Comparison of ENCODE assay signal across 10 cellular contexts in genomic region chr2:233399306-233400225, GRCh38. TPM values are rescaled to one million over a fixed set of nuclear protein-coding genes. Genes with fewer than 3 reads are reported as not detected.
A peak's percentile ranks its signal among the peaks of the same experiment; 100 is the strongest.
DNase-seq lines count a peak whose midpoint lies in the region; ATAC-seq, FAIRE-seq and TF ChIP-seq lines count a peak whose summit lies in the region.
"Had no signal": no experiment of that assay in that cellular context is flagged by ENCODE, and none has a peak within 500 bp of the region (broad histone marks: within the 10 kb centered on the region; RNA-seq: fewer than 3 reads in every experiment).

No MANE protein-coding gene starts in this region.

- H3K56ac ChIP-seq in mesendoderm (ENCODE audit: low read length), result peak overlapping the region; percentile 68

- CTCF ChIA-PET in A549 (lab: Yijun Ruan, JAX), result interaction anchor here (0.6 to 13.7 kb wide), 7 partner anchors 12 to 433 kb away, joined by 3 to 166 read pairs (median 5); no protein-coding TSS in a partner anchor

- no peak for TF ChIP-seq CTCF in A549 (IDR thresholded peaks at IDR 0.05)
- TF ChIP-seq CTCF in upper lobe of left lung (IDR thresholded peaks at IDR 0.05), result no peak

- H4K8ac ChIP-seq in mesendoderm (ENCODE audit: low read depth, low read length), result no peak overlapping the region

- H3K36me3 ChIP-seq in mesendoderm (ENCODE audit: control insufficient read depth, insufficient read depth, low read length), result no peaks in the 10 kb centered on the region
- peaks cover 21% of the 10 kb centered on the region for H3K36me3 ChIP-seq in SJCRH30
- peaks cover 0 to 24% (median 9%) of the 10 kb centered on the region in 4 donors for H3K36me3 ChIP-seq in upper lobe of left lung
- H3K36me3 ChIP-seq: cardiac muscle cell had no signal

- no peak overlapping the region for H2AK5ac ChIP-seq in mesendoderm (ENCODE audit: low read length)

- H3K9me3 ChIP-seq in A549 (no peaks in the 10 kb centered on the region), SJCRH30 (replicated peaks) (no peaks in the 10 kb centered on the region), upper lobe of left lung (no peaks in the 10 kb centered on the region)
- H3K9me3 ChIP-seq: gastroesophageal sphincter had no signal

- H3K4me3 ChIP-seq in A549, result no peak overlapping the region
- H3K4me3 ChIP-seq in mesendoderm (ENCODE audit: low read length), result no peak overlapping the region
- no peak overlapping the region for H3K4me3 ChIP-seq in SJCRH30
- no peak overlapping the region for H3K4me3 ChIP-seq in upper lobe of left lung
- H3K4me3 ChIP-seq: cardiac muscle cell, gastroesophageal sphincter had no signal

- no peak overlapping the region for H3K18ac ChIP-seq in mesendoderm (ENCODE audit: low read length)

- H3K4me2 ChIP-seq in A549 (peak overlapping the region; percentile 35; the same call in 2 of the 3 replicates), mesendoderm (ENCODE audit: low read length) (no peak overlapping the region)

- TF ChIP-seq EP300 in A549 (IDR thresholded peaks at IDR 0.05) (no peak), Ishikawa (IDR thresholded peaks at IDR 0.05; ENCODE audit: borderline replicate concordance) (peak; percentile 48; the same call in 1 of the 2 replicates), upper lobe of left lung (IDR thresholded peaks at IDR 0.05) (no peak)

- no peak overlapping the region for H3K4ac ChIP-seq in mesendoderm (ENCODE audit: low read depth, low read length)

- H4K5ac ChIP-seq in mesendoderm (ENCODE audit: low read length), result no peak overlapping the region

- TF ChIP-seq RAD21 in A549 (conservative IDR thresholded peaks at IDR 0.05 in 1 of 2, IDR thresholded peaks at IDR 0.05 in 1 of 2) (no peak), Ishikawa (IDR thresholded peaks at IDR 0.05; ENCODE audit: low read depth) (no peak)

- DNase-seq in A549 (ENCODE audit: low read depth in 1 of 2, low spot score in 1 of 2) (no peak), mesendoderm (peak; percentile 65), SJCRH30 (no peak), upper lobe of left lung (no peak)
- peak; percentile 71 for DNase-seq in activated CD8-positive, alpha-beta memory T cell treated with anti-CD3 and anti-CD28 coated beads, Interleukin-2, amount 50 U/mL, for 48 hours

- no peak for FAIRE-seq in A549 (lab: Jason Lieb, UNC)

- 66% methylated on average over 7 of the region's 8 CpGs for WGBS in A549 (ENCODE audit: missing lambda C conversion rate)
- no CpG with 5 or more reads among the region's 8 CpGs for WGBS in mesendoderm (ENCODE audit: extremely low coverage, insufficient coverage, low lambda C conversion rate)
- 71 to 79% methylated on average over 7 to 8 of the region's 8 CpGs for WGBS in upper lobe of left lung, 2 donors

- H3K79me1 ChIP-seq in mesendoderm (ENCODE audit: low read length), result peaks cover under 1% of the 10 kb centered on the region

- H2BK120ac ChIP-seq in mesendoderm (ENCODE audit: low read depth, low read length), result no peak overlapping the region

- H2BK15ac ChIP-seq in mesendoderm (replicated peaks; ENCODE audit: low read depth), result no peak overlapping the region

- ATAC-seq in A549 (peak; percentile 71 to 73; a peak in 5 of 6 replicates), HG02798 (IDR thresholded peaks at IDR 0.05; ENCODE audit: poor library complexity, unreplicated experiment) (no peak), upper lobe of left lung (ENCODE audit: low FRiP score in 2 of 2) (no peak), HG03354 (IDR thresholded peaks at IDR 0.05; ENCODE audit: poor library complexity, severe bottlenecking, unreplicated experiment) (no peak)
- ATAC-seq: gastroesophageal sphincter had no signal

- TF ChIP-seq POLR2A in A549 (IDR thresholded peaks at IDR 0.05; ENCODE audit: low read length), result no peak
- no peak for TF ChIP-seq POLR2A in upper lobe of left lung (IDR thresholded peaks at IDR 0.05)

- POLR2A ChIA-PET in A549 (lab: Yijun Ruan, JAX), result no interaction called here

- H2BK5ac ChIP-seq in mesendoderm (ENCODE audit: low read length), result peak overlapping the region; percentile 54

- H3K4me1 ChIP-seq in A549, result peaks cover 65% of the 10 kb centered on the region
- H3K4me1 ChIP-seq in mesendoderm (ENCODE audit: control insufficient read depth, low read depth, low read length), result peaks cover 2% of the 10 kb centered on the region
- H3K4me1 ChIP-seq in SJCRH30, result no peaks in the 10 kb centered on the region
- peaks cover 0 to 3% (median 0%) of the 10 kb centered on the region in 4 donors for H3K4me1 ChIP-seq in upper lobe of left lung
- H3K4me1 ChIP-seq: gastroesophageal sphincter had no signal

- no peak overlapping the region for H3K9ac ChIP-seq in mesendoderm (ENCODE audit: low read length)

- H3K23ac ChIP-seq in mesendoderm (ENCODE audit: low read length), result no peak overlapping the region

- peak overlapping the region; percentile 57 to 78; a peak in 5 of 6 replicates for H3K27ac ChIP-seq in A549
- no peak overlapping the region for H3K27ac ChIP-seq in mesendoderm (ENCODE audit: low read depth, low read length)
- H3K27ac ChIP-seq in SJCRH30, result no peak overlapping the region
- no peak overlapping the region for H3K27ac ChIP-seq in upper lobe of left lung
- H3K27ac ChIP-seq: cardiac muscle cell, gastroesophageal sphincter had no signal

- H3K27me3 ChIP-seq in mesendoderm (ENCODE audit: insufficient read depth, low read length, poor library complexity) (no peaks in the 10 kb centered on the region), SJCRH30 (no peaks in the 10 kb centered on the region), upper lobe of left lung (no peaks in the 10 kb centered on the region)
- H3K27me3 ChIP-seq: cardiac muscle cell, gastroesophageal sphincter had no signal

- no peaks in the 10 kb centered on the region for H3K79me2 ChIP-seq in mesendoderm (ENCODE audit: control insufficient read depth, insufficient read depth, low read length)

TF ChIP-seq in A549, 52 proteins besides CTCF, POLR2A, EP300 and RAD21:
- no peak for TF ChIP-seq JUN (IDR thresholded peaks at IDR 0.05)
- no peak for TF ChIP-seq HES2 (IDR thresholded peaks at IDR 0.05)
- no peak for TF ChIP-seq HEYL (CRISPR knock-in tag; IDR thresholded peaks at IDR 0.05)
- no peak for TF ChIP-seq SMC3 (IDR thresholded peaks at IDR 0.05)

TF ChIP-seq in Ishikawa, 13 proteins besides CTCF, POLR2A, EP300 and RAD21:
- TF ChIP-seq TEAD4 (IDR thresholded peaks at IDR 0.05), result 0 out of 2 replicates have a peak, but pooled peaks have one; percentile 25
- TF ChIP-seq TCF12 (IDR thresholded peaks at IDR 0.05; ENCODE audit: low read depth), result peak; percentile 63; the same call in 1 of the 2 replicates
- TF ChIP-seq CEBPB (IDR thresholded peaks at IDR 0.05), result no peak
- TF ChIP-seq ZBTB7A (IDR thresholded peaks at IDR 0.05; ENCODE audit: low read depth), result no peak
- no peak for TF ChIP-seq FOXM1 (IDR thresholded peaks at IDR 0.05; ENCODE audit: borderline replicate concordance, low read depth)
- TF ChIP-seq NFIC (IDR thresholded peaks at IDR 0.05), result 0 out of 2 replicates have a peak, but pooled peaks have one; percentile 29

RNA-seq across cellular contexts. Expression of gene DGKD, which starts 45.3 kb away (rescaled TPM):
- polyA plus RNA-seq in A549 (2011; rRNA removed) (68.8 and 79.0 TPM in 2 replicates), A549 (2017; fragmentation: RNase III; extraction: RNeasy Plus Mini Kit Qiagen cat#74134 plus additional on column Dnase treatment) (98.1 to 99.6 TPM (median 99.1 TPM) in 3 replicates)
- 74.5 and 83.0 TPM in 2 replicates for polyA plus RNA-seq in A549 (2012; cell fraction: cytosol; rRNA removed)
- 371 and 389 TPM in 2 replicates for polyA plus RNA-seq in A549 (2012; cell fraction: nucleus; rRNA removed)
- 118 and 170 TPM in 2 replicates for polyA minus RNA-seq in A549 (2011; rRNA and poly(A)+ RNA removed)
- polyA plus RNA-seq in mesendoderm (2013, experiment 1 of 2), result 8.0 TPM
- 7.0 TPM for polyA plus RNA-seq in mesendoderm (2013, experiment 2 of 2)
- total RNA-seq in SJCRH30 (2014; rRNA removed; shearing (Covaris generic)), result 21.6 and 28.2 TPM in 2 replicates
- 100 to 1,000 TPM in 2 of 6 donors, 10 to 100 TPM in 4; 50.0 to 141 (median 75.6) TPM for total RNA-seq in upper lobe of left lung

Comparison
In these comparisons a context has a peak if more than half of its experiments do, and no peak if none do; other contexts are left out.
1. ATAC-seq: peak in A549 (2 of 2); none in HG02798 (single experiment), upper lobe of left lung (0 of 2) and HG03354 (single experiment).
2. DNase-seq: peak in activated CD8-positive, alpha-beta memory T cell treated with anti-CD3 and anti-CD28 coated beads, Interleukin-2, amount 50 U/mL, for 48 hours (single experiment) and mesendoderm (single experiment); none in A549 (0 of 2), SJCRH30 (0 of 2) and upper lobe of left lung (0 of 2).
3. H3K27ac ChIP-seq: peak in A549 (2 of 2); none in mesendoderm (single experiment), SJCRH30 (single experiment) and upper lobe of left lung (0 of 4).